ENCODE assay signal across 16 cellular contexts in the genomic region with DNA sequence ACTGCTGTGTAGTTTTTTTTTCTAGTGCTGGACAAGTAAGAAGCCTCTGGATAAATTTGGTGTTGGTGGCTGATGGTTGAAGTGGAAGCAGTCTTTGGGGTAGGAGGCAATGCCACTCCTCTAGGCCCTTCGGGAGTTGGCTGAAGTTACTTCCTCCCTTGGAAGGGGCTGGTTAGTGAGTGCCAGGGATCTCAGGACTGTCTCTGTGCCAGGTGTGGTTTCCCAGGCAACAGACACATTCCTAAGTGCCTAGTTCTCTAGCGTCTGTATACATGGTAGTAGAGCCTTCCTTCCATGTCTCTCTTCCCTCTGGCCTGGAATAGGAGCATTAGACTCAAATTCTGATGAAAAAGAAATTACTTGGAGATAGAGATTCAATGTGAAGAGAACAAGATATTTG. TPM values are rescaled to one million over a fixed set of nuclear protein-coding genes. Genes with fewer than 3 reads are reported as not detected.
A peak's percentile ranks its signal among the peaks of the same experiment; 100 is the strongest.
DNase-seq lines count a peak whose midpoint lies in the region; ATAC-seq and TF ChIP-seq lines count a peak whose summit lies in the region.
"Had no signal": no experiment of that assay in that cellular context is flagged by ENCODE, and none has a peak within 500 bp of the region (broad histone marks: within the 10 kb centered on the region; RNA-seq: fewer than 3 reads in every experiment).

No MANE protein-coding gene starts in this region.

- H3K36me3 Mint-ChIP-seq in endodermal cell (ENCODE audit: low read depth) = peaks cover 40% of the 10 kb centered on the region
- H3K36me3 Mint-ChIP-seq in CD4-positive, alpha-beta T cell (ENCODE audit: low read depth) = no peaks in the 10 kb centered on the region

- CTCF ChIA-PET in CD4-positive, alpha-beta T cell (lab: Charles Lee) = no interaction called here

- POLR2A ChIA-PET in CD4-positive, alpha-beta T cell (lab: Charles Lee) = no interaction called here

- H3K9ac ChIP-seq in endodermal cell (ENCODE audit: extremely low read depth, low read length, poor library complexity, severe bottlenecking) = no peak overlapping the region

- intact Hi-C loops in right cardiac atrium (cut with DNase I) = no loop called here
- intact Hi-C loops in heart right ventricle (cut with DNase I) = no loop called here
- intact Hi-C loops in lower lobe of right lung (cut with DNase I) = no loop called here
- intact Hi-C loops in CD4-positive, alpha-beta T cell (cut with DNase I, micrococcal nuclease) = no loop called here

- H3K36me3 ChIP-seq in heart right ventricle (peaks cover 0 to 14% (median 0%) of the 10 kb centered on the region in 9 donors), endodermal cell (ENCODE audit: control insufficient read depth, insufficient read depth, low read length) (peaks cover 45% of the 10 kb centered on the region), lower lobe of right lung (peaks cover 11% of the 10 kb centered on the region)
- H3K36me3 ChIP-seq: neutrophil had no signal

- H3K4me1 ChIP-seq in right cardiac atrium (ENCODE audit: control insufficient read depth, insufficient read depth, low read length) = peaks cover 6% of the 10 kb centered on the region
- H3K4me1 ChIP-seq in heart right ventricle = peaks cover 0 to 4% (median 0%) of the 10 kb centered on the region in 9 donors
- H3K4me1 ChIP-seq in endodermal cell (ENCODE audit: control insufficient read depth, insufficient read depth, low read length) = no peaks in the 10 kb centered on the region
- H3K4me1 ChIP-seq in lower lobe of right lung = peaks cover 22% of the 10 kb centered on the region

- no peak overlapping the region for H3K4me3 Mint-ChIP-seq in endodermal cell
- no peak overlapping the region for H3K4me3 Mint-ChIP-seq in CD4-positive, alpha-beta T cell

- H3K4me3 ChIP-seq in right cardiac atrium (ENCODE audit: low read length) (no peak overlapping the region), heart right ventricle (no peak overlapping the region), endodermal cell (ENCODE audit: low read length) (no peak overlapping the region), lower lobe of right lung (no peak overlapping the region)
- H3K4me3 ChIP-seq: K562, tibial nerve had no signal

- H3K9me3 Mint-ChIP-seq in endodermal cell = no peaks in the 10 kb centered on the region
- H3K9me3 Mint-ChIP-seq in CD4-positive, alpha-beta T cell = no peaks in the 10 kb centered on the region

- TF ChIP-seq CTCF in heart right ventricle (IDR thresholded peaks at IDR 0.05) = no peak
- no peak for TF ChIP-seq CTCF in endodermal cell (conservative IDR thresholded peaks at IDR 0.05)
- TF ChIP-seq CTCF in lower lobe of right lung (IDR thresholded peaks at IDR 0.05) = no peak
- TF ChIP-seq CTCF in CD4-positive, alpha-beta T cell (IDR thresholded peaks at IDR 0.05) = no peak

- H3K27me3 ChIP-seq in right cardiac atrium (ENCODE audit: control insufficient read depth, insufficient read depth) (no peaks in the 10 kb centered on the region), heart right ventricle (no peaks in the 10 kb centered on the region), endodermal cell (ENCODE audit: control insufficient read depth, insufficient read depth, low read length, poor library complexity, severe bottlenecking) (no peaks in the 10 kb centered on the region), lower lobe of right lung (ENCODE audit: low read depth) (no peaks in the 10 kb centered on the region)
- H3K27me3 ChIP-seq in CD4-positive, alpha-beta T cell (ENCODE audit: control insufficient read depth, insufficient read depth, low read length) = no peaks in the 10 kb centered on the region
- H3K27me3 ChIP-seq: neutrophil, tibial nerve had no signal

- H3K27me3 Mint-ChIP-seq in endodermal cell (ENCODE audit: insufficient read depth) = peaks cover 2% of the 10 kb centered on the region
- peaks cover 14% of the 10 kb centered on the region for H3K27me3 Mint-ChIP-seq in CD4-positive, alpha-beta T cell

- H3K27ac ChIP-seq in right cardiac atrium (ENCODE audit: low read length) = no peak overlapping the region
- H3K27ac ChIP-seq in heart right ventricle = no peak overlapping the region
- H3K27ac ChIP-seq in endodermal cell (ENCODE audit: low read depth, low read length) = no peak overlapping the region
- peak overlapping the region; percentile 73 for H3K27ac ChIP-seq in lower lobe of right lung
- H3K27ac ChIP-seq in CD4-positive, alpha-beta T cell (ENCODE audit: low read depth, low read length) = no peak overlapping the region
- H3K27ac ChIP-seq: neutrophil had no signal

- ATAC-seq in right cardiac atrium = peak; percentile 17 to 48
- no peak for ATAC-seq in heart right ventricle
- peak; percentile 76 to 77 for ATAC-seq in lower lobe of right lung
- ATAC-seq in CD4-positive, alpha-beta T cell (ENCODE audit: poor library complexity) = no peak
- no peak for ATAC-seq in HG03442 (IDR thresholded peaks at IDR 0.05; ENCODE audit: unreplicated experiment)
- ATAC-seq: K562 had no signal

- H3K27ac Mint-ChIP-seq in endodermal cell = peak overlapping the region; percentile 35
- no peak overlapping the region for H3K27ac Mint-ChIP-seq in CD4-positive, alpha-beta T cell

- H3K4me1 Mint-ChIP-seq in endodermal cell = peaks cover under 1% of the 10 kb centered on the region
- H3K4me1 Mint-ChIP-seq in CD4-positive, alpha-beta T cell (ENCODE audit: low read depth) = no peaks in the 10 kb centered on the region

- DNase-seq in right cardiac atrium (no peak), heart right ventricle (no peak), endodermal cell (peak; percentile 35), lower lobe of right lung (no peak), AML-193 (lab: John Stamatoyannopoulos, UW) (no peak), KBM-7 (no peak)
- no peak for DNase-seq in CD4-positive, alpha-beta T cell
- DNase-seq: activated CD4-positive, CD25-positive, alpha-beta regulatory T cell; activated gamma-delta T cell treated with Interleukin-2 at 50 U/mL for 16 hours; stimulated activated CD4-positive, alpha-beta T cell treated with anti-CD3 and anti-CD28 coated beads, Interleukin-4, amount 100 ng/mL, for 4 hours had no signal

- no peaks in the 10 kb centered on the region for H3K9me3 ChIP-seq in right cardiac atrium (ENCODE audit: control insufficient read depth, low read length)
- peaks cover 0 to 6% (median 0%) of the 10 kb centered on the region in 11 donors for H3K9me3 ChIP-seq in heart right ventricle
- peaks cover 9% of the 10 kb centered on the region for H3K9me3 ChIP-seq in endodermal cell (ENCODE audit: control insufficient read depth, low read length)
- H3K9me3 ChIP-seq in lower lobe of right lung = no peaks in the 10 kb centered on the region
- no peaks in the 10 kb centered on the region for H3K9me3 ChIP-seq in CD4-positive, alpha-beta T cell (ENCODE audit: control insufficient read depth, low read length)
- H3K9me3 ChIP-seq: neutrophil had no signal

- WGBS in right cardiac atrium = 43% methylated on average over 2 of the region's 2 CpGs
- 61 to 70% methylated on average over 2 of the region's 2 CpGs for WGBS in heart right ventricle, 2 donors
- 98 to 100% methylated on average over 1 to 2 of the region's 2 CpGs for WGBS in endodermal cell (ENCODE audit: insufficient coverage in 1 of 2, insufficient read length in 1 of 2), 2 experiments

- in situ Hi-C loops in KBM-7 (cut with MboI; ENCODE audit: low pct_unique_long_range_greater_than_20kb, low sequenced_read_pairs) = no loop called here

RNA-seq across cellular contexts. Expression of a gene that starts 15.3 kb away (rescaled TPM):
- 10 to 100 TPM; 29.7 to 42.7 (median 39.4) TPM for total RNA-seq in right cardiac atrium
- polyA plus RNA-seq in right cardiac atrium = 27.6 TPM
- total RNA-seq in heart right ventricle = 10 to 100 TPM in 5 of 10 donors, 1 to 10 TPM in 5; 6.7 to 14.0 (median 9.9) TPM
- 10 to 100 TPM in 1 of 2 donors, 1 to 10 TPM in 1; 5.2 to 19.5 TPM for polyA plus RNA-seq in heart right ventricle
- total RNA-seq in endodermal cell = 100 to 1,000 TPM; 134 to 137 TPM
- 124 TPM for polyA plus RNA-seq in endodermal cell (2013, experiment 1 of 2)
- 116 TPM for polyA plus RNA-seq in endodermal cell (2013, experiment 2 of 2)
- total RNA-seq in lower lobe of right lung = 47.9 TPM
- not detected for total RNA-seq in CD4-positive, alpha-beta T cell

RNA-seq across cellular contexts. Expression of a gene that starts 48.4 kb away (rescaled TPM):
- total RNA-seq in right cardiac atrium (not detected), heart right ventricle (not detected), endodermal cell (not detected), lower lobe of right lung (not detected)
- polyA plus RNA-seq in right cardiac atrium (not detected), heart right ventricle (not detected)
- 0.28 TPM for polyA plus RNA-seq in endodermal cell (2013, experiment 1 of 2)
- not detected for polyA plus RNA-seq in endodermal cell (2013, experiment 2 of 2)
- not detected for total RNA-seq in CD4-positive, alpha-beta T cell
- total RNA-seq: A673; K562; T-helper 1 cell treated with Interleukin-12 subunit alpha and Interleukin-12 subunit beta and Interleukin-4 antibody, amounts not matched to agents 30 ng/mL and 1 ng/mL, for 36 hours; tibial nerve had no signal

Comparison
In these comparisons a context has a peak if more than half of its experiments do, and no peak if none do; other contexts are left out.
1. ATAC-seq: peak in right cardiac atrium (2 of 2) and lower lobe of right lung (2 of 2); none in heart right ventricle (0 of 8), CD4-positive, alpha-beta T cell (single experiment) and HG03442 (single experiment).
2. RNA of a gene that starts 15.3 kb away (total RNA-seq): 134 to 137 TPM in endodermal cell, 47.9 TPM in lower lobe of right lung (single experiment), 29.7 to 42.7 TPM in right cardiac atrium and 6.7 to 14.0 TPM in heart right ventricle; not detected in CD4-positive, alpha-beta T cell; every median in the first group is over 4 times any median in the second.